In genomic region chr7:108824840-108825540, GRCh38 we compare ENCODE assay signal across 12 cellular contexts.
DNase-seq lines count a peak whose midpoint lies in the region; ATAC-seq, FAIRE-seq and TF ChIP-seq lines count a peak whose summit lies in the region.
"Had no signal": no experiment of that assay in that cellular context is flagged by ENCODE, and none has a peak within 500 bp of the region (broad histone marks: within the 10 kb centered on the region; RNA-seq: fewer than 3 reads in every experiment).

No MANE protein-coding gene starts in this region.

- no peaks in the 10 kb centered on the region for H3K4me1 ChIP-seq in ascending aorta
- no peaks in the 10 kb centered on the region for H3K4me1 ChIP-seq in CD8-positive, alpha-beta T cell (ENCODE audit: insufficient read depth, low read length)

- peak; percentile 97 for FAIRE-seq in H54 (lab: Jason Lieb, UNC)

- intact Hi-C loops in ascending aorta (cut with DNase I): no loop called here
- intact Hi-C loops in CD8-positive, alpha-beta T cell (cut with DNase I, micrococcal nuclease): no loop called here

- no peak overlapping the region for H3K4me3 Mint-ChIP-seq in CD8-positive, alpha-beta T cell
- H3K4me3 Mint-ChIP-seq: brain had no signal

- H3K27ac Mint-ChIP-seq in CD8-positive, alpha-beta T cell: no peak overlapping the region

- POLR2A ChIA-PET in CD8-positive, alpha-beta T cell (lab: Charles Lee): no interaction called here

- no peak overlapping the region for H3K27ac ChIP-seq in ascending aorta
- no peak overlapping the region for H3K27ac ChIP-seq in CD8-positive, alpha-beta T cell (ENCODE audit: low read depth, low read length)

- H3K27me3 ChIP-seq in ascending aorta: no peaks in the 10 kb centered on the region
- H3K27me3 ChIP-seq in CD8-positive, alpha-beta T cell (ENCODE audit: insufficient read depth, low read length): no peaks in the 10 kb centered on the region

- H3K27me3 Mint-ChIP-seq in CD8-positive, alpha-beta T cell (ENCODE audit: low read depth): no peaks in the 10 kb centered on the region

- DNase-seq in H54 (ENCODE audit: insufficient read length, low spot score) (peak; percentile 19), ascending aorta (ENCODE audit: low spot score in 2 of 2) (peak; percentile 9 to 72), glomerular visceral epithelial cell (ENCODE audit: extremely low spot score) (peak; percentile 76), renal cortical epithelial cell (ENCODE audit: low read depth) (peak; percentile 83), retina (no peak), NCI-H187 treated with DMSO at 0.1 percent for 48 hours (lab: John Stamatoyannopoulos, UW) (no peak)
- no peak for DNase-seq in effector CD4-positive, alpha-beta T cell
- no peak for DNase-seq in CD8-positive, alpha-beta T cell
- DNase-seq: DMS79, NCI-H2029 had no signal

- CTCF ChIA-PET in CD8-positive, alpha-beta T cell (lab: Charles Lee): no interaction called here

- TF ChIP-seq CTCF in ascending aorta (IDR thresholded peaks at IDR 0.05): no peak
- TF ChIP-seq CTCF in CD8-positive, alpha-beta T cell (IDR thresholded peaks at IDR 0.05): no peak

- no peaks in the 10 kb centered on the region for H3K4me1 Mint-ChIP-seq in CD8-positive, alpha-beta T cell (ENCODE audit: low read depth)
- H3K4me1 Mint-ChIP-seq: brain had no signal

- ATAC-seq in CD8-positive, alpha-beta T cell: no peak
- ATAC-seq: sciatic nerve had no signal

- H3K4me3 ChIP-seq in ascending aorta: no peak overlapping the region
- no peak overlapping the region for H3K4me3 ChIP-seq in CD8-positive, alpha-beta T cell (ENCODE audit: low read depth, low read length)

- no peaks in the 10 kb centered on the region for H3K36me3 Mint-ChIP-seq in CD8-positive, alpha-beta T cell
- H3K36me3 Mint-ChIP-seq: brain had no signal

- H3K36me3 ChIP-seq in ascending aorta: no peaks in the 10 kb centered on the region
- no peaks in the 10 kb centered on the region for H3K36me3 ChIP-seq in CD8-positive, alpha-beta T cell (ENCODE audit: insufficient read depth, low read length)

- no peaks in the 10 kb centered on the region for H3K9me3 ChIP-seq in ascending aorta
- no peaks in the 10 kb centered on the region for H3K9me3 ChIP-seq in CD8-positive, alpha-beta T cell (ENCODE audit: low read length)

- no peak for TF ChIP-seq POLR2A in H54 (IDR thresholded peaks at IDR 0.05; ENCODE audit: low read depth, low read length)

- no peaks in the 10 kb centered on the region for H3K9me3 Mint-ChIP-seq in CD8-positive, alpha-beta T cell
- H3K9me3 Mint-ChIP-seq: brain had no signal

Comparison
In these comparisons a context has a peak if more than half of its experiments do, and no peak if none do; other contexts are left out.
1. DNase-seq: peak in H54 (single experiment), ascending aorta (2 of 2), glomerular visceral epithelial cell (single experiment) and renal cortical epithelial cell (single experiment); none in retina (single experiment), effector CD4-positive, alpha-beta T cell (single experiment), CD8-positive, alpha-beta T cell (0 of 7) and NCI-H187 treated with DMSO at 0.1 percent for 48 hours (single experiment).